ENCODE assay signal across 23 cellular contexts in the genomic region with DNA sequence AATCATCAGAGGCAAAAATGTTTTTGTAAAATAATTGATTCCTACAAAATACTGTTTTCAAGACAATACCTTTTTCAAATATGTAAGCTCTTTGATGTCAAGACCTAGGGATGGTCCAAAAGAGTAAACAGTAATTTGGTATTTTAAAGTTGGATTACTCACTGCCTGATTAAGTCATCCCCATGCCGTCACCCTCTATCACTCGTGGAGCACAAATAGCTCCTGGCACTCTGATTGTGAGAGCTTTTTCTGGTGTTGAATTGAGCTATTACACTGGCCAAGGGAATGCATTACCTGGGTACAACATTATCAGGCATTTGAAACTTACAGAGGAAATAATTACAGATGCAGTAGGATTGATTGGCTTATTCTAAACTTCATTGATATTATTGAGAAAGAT.
"Had no signal": no experiment of that assay in that cellular context is flagged by ENCODE, and none has a peak within 500 bp of the region (broad histone marks: within the 10 kb centered on the region; RNA-seq: fewer than 3 reads in every experiment).

No MANE protein-coding gene starts in this region.

- H3K27ac Mint-ChIP-seq: activated CD8-positive, alpha-beta T cell treated with anti-CD3 and anti-CD28 coated beads for 36 hours; activated naive CD4-positive, alpha-beta T cell treated with anti-CD3 and anti-CD28 coated beads, Interleukin-2, amount 50 U/mL, for 72 hours; activated T-cell treated with anti-CD3 and anti-CD28 coated beads, Interleukin-2, amount 50 U/mL, for 72 hours; effector memory CD8-positive, alpha-beta T cell; immature natural killer cell; natural killer cell; WTC11 had no signal

- H3K4me3 Mint-ChIP-seq: activated CD8-positive, alpha-beta T cell treated with anti-CD3 and anti-CD28 coated beads for 36 hours; activated T-cell treated with anti-CD3 and anti-CD28 coated beads, Interleukin-2, amount 50 U/mL, for 72 hours; effector memory CD8-positive, alpha-beta T cell; immature natural killer cell; natural killer cell; WTC11 had no signal

- H3K27me3 Mint-ChIP-seq: activated CD8-positive, alpha-beta T cell treated with anti-CD3 and anti-CD28 coated beads for 36 hours; effector memory CD8-positive, alpha-beta T cell had no signal

- DNase-seq: activated CD4-positive, alpha-beta T cell treated with anti-CD3 and anti-CD28 coated beads, Interleukin-2, amount 50 U/mL, for 1 hour; activated CD8-positive, alpha-beta T cell treated with anti-CD3 and anti-CD28 coated beads for 36 hours; activated naive CD4-positive, alpha-beta T cell; activated T-cell treated with anti-CD3 and anti-CD28 coated beads, Interleukin-2, amount 50 U/mL, for 72 hours; brain microvascular endothelial cell; cortex of kidney; effector memory CD8-positive, alpha-beta T cell; hippocampal formation; immature natural killer cell; kidney; left lung; lower lobe of right lung; mesendoderm; natural killer cell; posterior cingulate gyrus; right lobe of liver; stimulated activated CD4-positive, alpha-beta T cell treated with anti-CD3 and anti-CD28 coated beads, Interleukin-2, amount 100 ng/mL, for 48 hours; stimulated activated naive CD4-positive, alpha-beta T cell treated with Interleukin-2 at 50 U/mL for 16 hours; T-helper 2 cell had no signal

- H3K9me3 Mint-ChIP-seq: activated CD8-positive, alpha-beta T cell treated with anti-CD3 and anti-CD28 coated beads for 36 hours had no signal

- H3K4me1 ChIP-seq: gastroesophageal sphincter, left lung, lower lobe of right lung, right lobe of liver, tibial nerve had no signal

- FAIRE-seq: kidney had no signal

- H3K4me3 ChIP-seq: gastroesophageal sphincter, left lung, lower lobe of right lung, right lobe of liver, tibial nerve had no signal

- H3K9me3 ChIP-seq: lower lobe of right lung, right lobe of liver had no signal

- H3K4me1 Mint-ChIP-seq: immature natural killer cell, natural killer cell, WTC11 had no signal

- H3K36me3 ChIP-seq: brain microvascular endothelial cell, gastroesophageal sphincter, left lung, lower lobe of right lung, right lobe of liver, tibial nerve had no signal

- H3K27me3 ChIP-seq: brain microvascular endothelial cell, gastroesophageal sphincter, left lung, right lobe of liver, tibial nerve had no signal

- ATAC-seq: activated CD8-positive, alpha-beta T cell treated with anti-CD3 and anti-CD28 coated beads for 36 hours; activated naive CD4-positive, alpha-beta T cell treated with anti-CD3 and anti-CD28 coated beads, Interleukin-2, amount 50 U/mL, for 72 hours; activated T-cell treated with anti-CD3 and anti-CD28 coated beads, Interleukin-2, amount 50 U/mL, for 72 hours; effector memory CD8-positive, alpha-beta T cell; gastroesophageal sphincter; left lung; lower lobe of right lung; natural killer cell; right lobe of liver; WTC11 had no signal

- H3K36me3 Mint-ChIP-seq: activated naive CD4-positive, alpha-beta T cell treated with anti-CD3 and anti-CD28 coated beads, Interleukin-2, amount 50 U/mL, for 72 hours; immature natural killer cell; natural killer cell; WTC11 had no signal

- H3K27ac ChIP-seq: brain microvascular endothelial cell, gastroesophageal sphincter, left lung, lower lobe of right lung, right lobe of liver, tibial nerve had no signal
